20 cellular contexts compared by ENCODE assay signal in genomic region chr5:93421498-93421897, GRCh38.
DNase-seq lines count a peak whose midpoint lies in the region; ATAC-seq lines count a peak whose summit lies in the region.
"Had no signal": no experiment of that assay in that cellular context is flagged by ENCODE, and none has a peak within 500 bp of the region (broad histone marks: within the 10 kb centered on the region; RNA-seq: fewer than 3 reads in every experiment).

No MANE protein-coding gene starts in this region.

- H3K4me1 Mint-ChIP-seq in stimulated activated memory B cell treated with anti-CD40 and anti-IgM and Interleukin-4, amounts not matched to agents 10 μg/mL and 1 μg/mL and 100 μg/mL, for 72 hours, result no peaks in the 10 kb centered on the region

- no peak overlapping the region for H3K4me3 Mint-ChIP-seq in stimulated activated memory B cell treated with anti-CD40 and anti-IgM and Interleukin-4, amounts not matched to agents 10 μg/mL and 1 μg/mL and 100 μg/mL, for 72 hours
- H3K4me3 Mint-ChIP-seq: natural killer cell treated with Interleukin-12 subunit alpha and Interleukin-12 subunit beta and Interleukin-15 and Interleukin-18, amount 100 ng/mL, for 72 hours had no signal

- H3K27ac ChIP-seq in caudate nucleus (ENCODE audit: low read depth, low read length), result peak overlapping the region; percentile 84

- no peaks in the 10 kb centered on the region for H3K9me3 Mint-ChIP-seq in stimulated activated memory B cell treated with anti-CD40 and anti-IgM and Interleukin-4, amounts not matched to agents 10 μg/mL and 1 μg/mL and 100 μg/mL, for 72 hours

- H3K27me3 Mint-ChIP-seq in stimulated activated memory B cell treated with anti-CD40 and anti-IgM and Interleukin-4, amounts not matched to agents 10 μg/mL and 1 μg/mL and 100 μg/mL, for 72 hours, result no peaks in the 10 kb centered on the region

- H3K36me3 Mint-ChIP-seq in stimulated activated memory B cell treated with anti-CD40 and anti-IgM and Interleukin-4, amounts not matched to agents 10 μg/mL and 1 μg/mL and 100 μg/mL, for 72 hours, result no peaks in the 10 kb centered on the region
- H3K36me3 Mint-ChIP-seq: natural killer cell treated with Interleukin-12 subunit alpha and Interleukin-12 subunit beta and Interleukin-15 and Interleukin-18, amount 100 ng/mL, for 72 hours had no signal

- H3K27ac Mint-ChIP-seq in stimulated activated memory B cell treated with anti-CD40 and anti-IgM and Interleukin-4, amounts not matched to agents 10 μg/mL and 1 μg/mL and 100 μg/mL, for 72 hours, result no peak overlapping the region
- H3K27ac Mint-ChIP-seq: natural killer cell treated with Interleukin-12 subunit alpha and Interleukin-12 subunit beta and Interleukin-15 and Interleukin-18, amount 100 ng/mL, for 72 hours had no signal

- DNase-seq in NCI-H1048 (lab: John Stamatoyannopoulos, UW) (peak; percentile 13), caudate nucleus (lab: John Stamatoyannopoulos, UW) (peak in 34 of 61 donors; percentile 2 to 63 (median 23)), iPS-NIHi7 (ENCODE audit: extremely low spot score) (peak; percentile 63), putamen (ENCODE audit: low spot score) (peak; percentile 56), NCI-H146 (lab: John Stamatoyannopoulos, UW) (no peak)
- DNase-seq: activated CD4-positive, alpha-beta T cell treated with anti-CD3 and anti-CD28 coated beads for 48 hours; activated CD8-positive, alpha-beta memory T cell treated with anti-CD3 and anti-CD28 coated beads, Interleukin-2, amount 50 U/mL, for 4 hours; activated gamma-delta T cell; Caco-2; foreskin melanocyte; IMR-90; NCI-H2029 treated with DMSO at 0.1 percent for 48 hours; NCI-H774; stimulated activated CD4-positive, alpha-beta T cell treated with anti-CD3 and anti-CD28 coated beads, Interleukin-2, amount 100 ng/mL, for 24 hours had no signal

- ATAC-seq in GM19328 (IDR thresholded peaks at IDR 0.05; ENCODE audit: unreplicated experiment), result no peak
- ATAC-seq in stimulated activated memory B cell treated with anti-CD40 and anti-IgM and Interleukin-4, amounts not matched to agents 10 μg/mL and 1 μg/mL and 100 μg/mL, for 72 hours, result no peak
- ATAC-seq: natural killer cell treated with Interleukin-12 subunit alpha and Interleukin-12 subunit beta and Interleukin-15 and Interleukin-18, amount 100 ng/mL, for 72 hours; Panc1; sciatic nerve; SK-N-SH treated with all-trans-retinoic acid at 6 μM for 48 hours had no signal
